Comparison of ENCODE assay signal across 12 cellular contexts in genomic region chr18:23354625-23355024, GRCh38.
DNase-seq lines count a peak whose midpoint lies in the region; ATAC-seq and TF ChIP-seq lines count a peak whose summit lies in the region.
"Had no signal": no experiment of that assay in that cellular context is flagged by ENCODE, and none has a peak within 500 bp of the region (broad histone marks: within the 10 kb centered on the region; RNA-seq: fewer than 3 reads in every experiment).

No MANE protein-coding gene starts in this region.

- no peaks in the 10 kb centered on the region for H3K79me2 ChIP-seq in osteoblast (ENCODE audit: insufficient read depth, low read length)

- H3K4me1 ChIP-seq in osteoblast (ENCODE audit: insufficient read depth, low read length): peaks cover 31% of the 10 kb centered on the region

- no peak overlapping the region for H3K27ac ChIP-seq in osteoblast (ENCODE audit: low read depth, low read length)
- H3K27ac ChIP-seq: upper lobe of left lung had no signal

- no peak overlapping the region for H3K4me2 ChIP-seq in osteoblast (ENCODE audit: insufficient read depth, low read length)

- no peaks in the 10 kb centered on the region for H3K27me3 ChIP-seq in osteoblast (ENCODE audit: insufficient read depth, low read length)
- H3K27me3 ChIP-seq: upper lobe of left lung had no signal

- in situ Hi-C loops in ACHN (cut with HindIII; ENCODE audit: low pct_ligation_motif_present, low pct_unique_long_range_greater_than_20kb, low sequenced_read_pairs): no loop called here

- no peak overlapping the region for H2AFZ ChIP-seq in osteoblast (ENCODE audit: low read length)

- no peak for TF ChIP-seq CTCF in osteoblast (IDR thresholded peaks at IDR 0.05; ENCODE audit: extremely low read depth, low read depth, low read length)

- no peak overlapping the region for H3K4me3 ChIP-seq in osteoblast (ENCODE audit: insufficient read depth, low read length)
- H3K4me3 ChIP-seq: upper lobe of left lung had no signal

- H3K9me3 ChIP-seq in osteoblast (ENCODE audit: low read depth, low read length): no peaks in the 10 kb centered on the region
- H3K9me3 ChIP-seq: upper lobe of left lung had no signal

- peak; percentile 51 for DNase-seq in ACHN
- DNase-seq in HT1080 (ENCODE audit: low read depth): peak; percentile 74
- peak; percentile 76 for DNase-seq in amniotic epithelial cell (ENCODE audit: low read depth)
- peak; percentile 57 for DNase-seq in hepatic stellate cell (ENCODE audit: low spot score)
- no peak for DNase-seq in osteoblast (ENCODE audit: insufficient read length, low spot score, missing footprints)
- DNase-seq: activated CD4-positive, alpha-beta T cell treated with anti-CD3 and anti-CD28 coated beads for 1 hour; activated T-cell treated with anti-CD3 and anti-CD28 coated beads, Interleukin-2, amount 50 U/mL, for 1 hour; NCI-H1048; upper lobe of left lung had no signal

- H3K36me3 ChIP-seq in osteoblast (ENCODE audit: insufficient read depth, low read length): peaks cover 11% of the 10 kb centered on the region
- H3K36me3 ChIP-seq: upper lobe of left lung had no signal

- ATAC-seq in HG02973 (IDR thresholded peaks at IDR 0.05; ENCODE audit: unreplicated experiment) (no peak), HG02981 (IDR thresholded peaks at IDR 0.05; ENCODE audit: unreplicated experiment) (no peak), GM19452 (IDR thresholded peaks at IDR 0.05; ENCODE audit: unreplicated experiment) (no peak)

- no peaks in the 10 kb centered on the region for H4K20me1 ChIP-seq in osteoblast (ENCODE audit: insufficient read depth, low read length)
